ENCODE assay signal across 22 cellular contexts in genomic region chr2:42498482-42498881, GRCh38. TPM values are rescaled to one million over a fixed set of nuclear protein-coding genes. Genes with fewer than 3 reads are reported as not detected.
DNase-seq lines count a peak whose midpoint lies in the region; ATAC-seq, FAIRE-seq and TF ChIP-seq lines count a peak whose summit lies in the region.
"Had no signal": no experiment of that assay in that cellular context is flagged by ENCODE, and none has a peak within 500 bp of the region (broad histone marks: within the 10 kb centered on the region; RNA-seq: fewer than 3 reads in every experiment).

No MANE protein-coding gene starts in this region.

- no peak overlapping the region for H2BK5ac ChIP-seq in H1 (ENCODE audit: low read depth, low read length)

- H2AK5ac ChIP-seq in H1 (ENCODE audit: low read depth, low read length) = no peak overlapping the region

- no peak overlapping the region; the same call in 1 of the 2 replicates for H2BK12ac ChIP-seq in H1 (ENCODE audit: low read depth, low read length)

- no peaks in the 10 kb centered on the region for H4K20me1 ChIP-seq in H1 (replicated peaks in 1 of 2; ENCODE audit: control insufficient read depth in 1 of 2, insufficient read depth in 2 of 2, low read length in 2 of 2)

- CTCF ChIA-PET in HEK293 (lab: Yijun Ruan, JAX) (interaction anchor here (0.6 to 4.7 kb wide), 4 partner anchors 75 to 305 kb away, joined by 3 to 27 read pairs (median 3); no protein-coding TSS in a partner anchor), H1 (lab: Charles Lee; ENCODE audit: partially characterized antibody) (interaction anchor here (0.7 to 4.2 kb wide), 12 partner anchors 8 to 165 kb away, joined by 3 to 25 read pairs (median 4); no protein-coding TSS in a partner anchor)
- CTCF ChIA-PET in CD4-positive, alpha-beta memory T cell (lab: Charles Lee; ENCODE audit: partially characterized antibody) = interaction anchor here (0.6 to 6.7 kb wide), 5 partner anchors 8 to 165 kb away, joined by 3 to 38 read pairs (median 3); no protein-coding TSS in a partner anchor

- H3K36me3 ChIP-seq in HEK293 (ENCODE audit: control insufficient read depth in 2 of 2, insufficient read depth in 1 of 2, low read length in 2 of 2) (no peaks in the 10 kb centered on the region), KOPT-K1 (ENCODE audit: insufficient read depth, low read length) (no peaks in the 10 kb centered on the region), H1 (ENCODE audit: control insufficient read depth in 2 of 4, insufficient read depth in 4 of 4, low read length in 3 of 4) (no peaks in the 10 kb centered on the region)
- H3K36me3 ChIP-seq in CD4-positive, alpha-beta memory T cell (ENCODE audit: insufficient read depth, low read length) = no peaks in the 10 kb centered on the region
- H3K36me3 ChIP-seq: BE2C had no signal

- H2BK120ac ChIP-seq in H1 (replicated peaks; ENCODE audit: low read depth, low read length) = no peak overlapping the region

- POLR2A ChIA-PET in HEK293 (lab: Yijun Ruan, JAX) (no interaction called here), H1 (lab: Charles Lee; ENCODE audit: partially characterized antibody) (interaction anchor here (0.7 to 1.5 kb wide), 3 partner anchors 48 to 128 kb away, joined by 3 to 6 read pairs (median 3); no protein-coding TSS in a partner anchor)
- POLR2A ChIA-PET in CD4-positive, alpha-beta memory T cell (lab: Charles Lee; ENCODE audit: partially characterized antibody) = no interaction called here

- no peak for TF ChIP-seq POLR2A in H1 (IDR thresholded peaks at IDR 0.05; ENCODE audit: control extremely low read depth in 1 of 2, low read depth in 2 of 2, low read length in 2 of 2)

- H3K23me2 ChIP-seq in H1 (ENCODE audit: low read depth, low read length) = peaks cover 13% of the 10 kb centered on the region

- H3K4me1 Mint-ChIP-seq in nephron progenitor cell = peaks cover 29% of the 10 kb centered on the region
- peaks cover 1 to 9% (median 4%) of the 10 kb centered on the region in 4 donors for H3K4me1 Mint-ChIP-seq in CD4-positive, alpha-beta memory T cell

- FAIRE-seq in H1 (lab: Jason Lieb, UNC) = no peak
- FAIRE-seq: A549, D721Med, GM12892 had no signal

- no peak for TF ChIP-seq CTCF in HEK293 (tag by site-specific recombination; IDR thresholded peaks at IDR 0.05)
- no peak for TF ChIP-seq CTCF in H1 (IDR thresholded peaks at IDR 0.05; ENCODE audit: control extremely low read depth in 1 of 3, insufficient read depth in 1 of 3, low read depth in 1 of 3, low read length in 3 of 3)
- TF ChIP-seq CTCF in nephron progenitor cell (IDR thresholded peaks at IDR 0.05) = no peak

- H3K18ac ChIP-seq in H1 (ENCODE audit: extremely low read depth, low read length) = no peak overlapping the region

- no peak for ATAC-seq in GM21381 (IDR thresholded peaks at IDR 0.05; ENCODE audit: unreplicated experiment)
- ATAC-seq: A549; CD8-positive, alpha-beta T cell had no signal

- H3K9me3 ChIP-seq in HEK293 (ENCODE audit: control insufficient read depth, insufficient read depth, low read depth, low read length) = no peaks in the 10 kb centered on the region
- no peaks in the 10 kb centered on the region for H3K9me3 ChIP-seq in KOPT-K1 (ENCODE audit: insufficient read depth, low read length, poor library complexity, severe bottlenecking)
- no peaks in the 10 kb centered on the region for H3K9me3 ChIP-seq in H1 (ENCODE audit: insufficient read depth in 2 of 2, low read depth in 1 of 2, low read length in 1 of 2)
- H3K9me3 ChIP-seq in CD4-positive, alpha-beta memory T cell (ENCODE audit: control insufficient read depth in 1 of 2, low read length in 2 of 2) = no peaks in the 10 kb centered on the region
- H3K9me3 ChIP-seq: A549, BE2C had no signal

- peaks cover 0 to 11% of the 10 kb centered on the region in 2 experiments; a peak in 3 of 4 replicates for H3K79me2 ChIP-seq in H1 (ENCODE audit: control insufficient read depth in 1 of 2, insufficient read depth in 2 of 2, low read length in 2 of 2)

- H3K79me1 ChIP-seq in H1 (ENCODE audit: low read depth, low read length) = no peaks in the 10 kb centered on the region

- H2AFZ ChIP-seq in H1 (ENCODE audit: low read length) = no peak overlapping the region

- WGBS in H1 (ENCODE audit: extremely low coverage in 1 of 2, insufficient coverage in 1 of 2, insufficient read length in 1 of 2, insufficient replicate concordance in 2 of 2, low coverage in 1 of 2, low lambda C conversion rate in 2 of 2, missing lambda C conversion rate in 1 of 2), 2 experiments = 90% methylated on average over 3 of the region's 3 CpGs; no CpG with 5 or more reads in 1 of the 2 experiments

- H3K27me3 ChIP-seq in H1 (replicated peaks in 1 of 4; ENCODE audit: control insufficient read depth in 3 of 4, extremely low read depth in 1 of 4, insufficient read depth in 3 of 4, low read length in 3 of 4) = no peaks in the 10 kb centered on the region
- H3K27me3 ChIP-seq in CD4-positive, alpha-beta memory T cell (ENCODE audit: insufficient read depth, low read length) = no peaks in the 10 kb centered on the region

- intact Hi-C loops in CD4-positive, alpha-beta memory T cell (cut with micrococcal nuclease) = loop anchor here (5.0 kb wide), 1 partner anchor 631 kb away; no protein-coding TSS in a partner anchor

- peak overlapping the region; percentile 80 for H3K27ac Mint-ChIP-seq in nephron progenitor cell
- H3K27ac Mint-ChIP-seq in CD4-positive, alpha-beta memory T cell = no peak overlapping the region
- H3K27ac Mint-ChIP-seq: CD8-positive, alpha-beta T cell; IgD-negative memory B cell had no signal

- H3K4me3 ChIP-seq in HEK293 (ENCODE audit: low read depth, low read length) = no peak overlapping the region
- no peak overlapping the region for H3K4me3 ChIP-seq in H1 (ENCODE audit: extremely low read depth in 1 of 4, insufficient read depth in 2 of 4, low read depth in 3 of 4, low read length in 4 of 4)
- H3K4me3 ChIP-seq in CD4-positive, alpha-beta memory T cell (ENCODE audit: low read length in 2 of 2) = no peak overlapping the region
- H3K4me3 ChIP-seq: A549 had no signal

- TF ChIP-seq EP300 in H1 (IDR thresholded peaks at IDR 0.05; ENCODE audit: borderline replicate concordance in 1 of 2, low read depth in 2 of 2, low read length in 2 of 2) = no peak

- no peak overlapping the region for H3K23ac ChIP-seq in H1 (ENCODE audit: insufficient read length)

- H3K4me1 ChIP-seq in HEK293 (ENCODE audit: control insufficient read depth, insufficient read depth, low read length) (peaks cover 7% of the 10 kb centered on the region; the same call in 1 of the 2 replicates), H1 (replicated peaks in 1 of 4; ENCODE audit: control insufficient read depth in 3 of 4, insufficient read depth in 4 of 4, low read length in 3 of 4) (peaks cover 2 to 9% (median 5%) of the 10 kb centered on the region in 4 experiments; a peak in 4 of 7 replicates)
- no peaks in the 10 kb centered on the region for H3K4me1 ChIP-seq in CD4-positive, alpha-beta memory T cell (ENCODE audit: insufficient read depth, low read length)
- H3K4me1 ChIP-seq: BE2C had no signal

- DNase-seq in H1 (ENCODE audit: low read depth in 1 of 2, low spot score in 2 of 2) (no peak), nephron progenitor cell (no peak), NCI-H1694 (lab: John Stamatoyannopoulos, UW) (no peak)
- no peak for DNase-seq in CD4-positive, alpha-beta memory T cell
- DNase-seq: BE2C; CD8-positive, alpha-beta T cell; COR-L47; DMS153; DND-41; GDM1; H7; KG1 had no signal

- no peaks in the 10 kb centered on the region for H3K9me3 Mint-ChIP-seq in nephron progenitor cell
- no peaks in the 10 kb centered on the region for H3K9me3 Mint-ChIP-seq in CD4-positive, alpha-beta memory T cell
- H3K9me3 Mint-ChIP-seq: CD8-positive, alpha-beta T cell; IgD-negative memory B cell had no signal

- no peak overlapping the region for H3K4me3 Mint-ChIP-seq in nephron progenitor cell
- H3K4me3 Mint-ChIP-seq in CD4-positive, alpha-beta memory T cell = no peak overlapping the region
- H3K4me3 Mint-ChIP-seq: CD8-positive, alpha-beta T cell; IgD-negative memory B cell had no signal

- no peak overlapping the region for H4K5ac ChIP-seq in H1 (ENCODE audit: insufficient read length, low read depth, low read length)

- H4K91ac ChIP-seq in H1 (replicated peaks; ENCODE audit: insufficient read length, low read length) = no peak overlapping the region

- H2BK15ac ChIP-seq in H1 (ENCODE audit: low read length) = peak overlapping the region; percentile 89

- no peak overlapping the region; a peak in 1 of 4 replicates for H3K4me2 ChIP-seq in H1 (ENCODE audit: insufficient read depth in 1 of 2, low read depth in 2 of 2, low read length in 2 of 2)
- H3K4me2 ChIP-seq: A549 had no signal

- H3K36me3 Mint-ChIP-seq in nephron progenitor cell (ENCODE audit: low read depth) = no peaks in the 10 kb centered on the region
- peaks cover 0 to 2% of the 10 kb centered on the region in 2 donors for H3K36me3 Mint-ChIP-seq in CD4-positive, alpha-beta memory T cell
- H3K36me3 Mint-ChIP-seq: IgD-negative memory B cell had no signal

- H2BK20ac ChIP-seq in H1 (ENCODE audit: low read length) = no peak overlapping the region

- no peak overlapping the region for H3K14ac ChIP-seq in H1 (ENCODE audit: insufficient read length)

- peaks cover 21% of the 10 kb centered on the region for H3K27me3 Mint-ChIP-seq in nephron progenitor cell (ENCODE audit: low read depth, poor library complexity)
- H3K27me3 Mint-ChIP-seq in CD4-positive, alpha-beta memory T cell = peaks cover 6 to 11% of the 10 kb centered on the region in 2 donors

- TF ChIP-seq RAD21 in H1 (IDR thresholded peaks at IDR 0.05 in 1 of 2, conservative IDR thresholded peaks at IDR 0.05 in 1 of 2; ENCODE audit: low read depth in 2 of 2, low read length in 2 of 2) = no peak

- H3K56ac ChIP-seq in H1 (replicated peaks; ENCODE audit: insufficient read length, low read depth, low read length) = no peak overlapping the region

- H4K8ac ChIP-seq in H1 (ENCODE audit: extremely low read depth, insufficient read depth, low read length) = no peak overlapping the region

- H3K27ac ChIP-seq in HEK293 (ENCODE audit: extremely low read depth, low read depth, low read length) (no peak overlapping the region), KOPT-K1 (ENCODE audit: low read depth, low read length, poor library complexity, severe bottlenecking) (peak overlapping the region; percentile 15), H1 (ENCODE audit: low read depth, low read length) (no peak overlapping the region)
- H3K27ac ChIP-seq in CD4-positive, alpha-beta memory T cell (ENCODE audit: low read depth, low read length) = no peak overlapping the region
- H3K27ac ChIP-seq: A549, C4-2B, HL-60 had no signal

- H3K9ac ChIP-seq in H1 (replicated peaks in 1 of 4; ENCODE audit: extremely low read depth in 1 of 4, low read depth in 3 of 4, low read length in 3 of 4) = no peak overlapping the region

- H3K4ac ChIP-seq in H1 (replicated peaks; ENCODE audit: insufficient read length, low read depth, low read length) = no peak overlapping the region

RNA-seq across cellular contexts. Expression of gene KCNG3, which starts 4.7 kb away (rescaled TPM):
- 21.3 and 22.3 TPM in 2 replicates for total RNA-seq in H1 (2021; fragmentation: NEBNext Ultra II Directional; extraction: Animal tissue kit (Norgen Biotek cat#: 25700))
- polyA plus RNA-seq in H1 (2011; rRNA removed) = 7.8 and 8.1 TPM in 2 replicates
- polyA plus RNA-seq in H1 (2011; cell fraction: cytosol; rRNA removed) = 9.0 TPM
- polyA plus RNA-seq in H1 (2011; cell fraction: nucleus; rRNA removed) = 8.7 TPM
- polyA plus RNA-seq in H1 (2012, experiment 1 of 2) = 3.8 to 5.6 TPM (median 4.6 TPM) in 4 replicates
- polyA plus RNA-seq in H1 (2012, experiment 2 of 2) = 0.76 TPM
- polyA plus RNA-seq in H1 (2013, experiment 1 of 2) = 3.3 TPM
- polyA plus RNA-seq in H1 (2013, experiment 2 of 2) = 3.3 TPM
- 27.2 and 35.7 TPM in 2 replicates for polyA minus RNA-seq in H1 (2011; rRNA and poly(A)+ RNA removed)
- 33.7 TPM for polyA minus RNA-seq in H1 (2011; cell fraction: cytosol; rRNA and poly(A)+ RNA removed)
- 59.9 TPM for polyA minus RNA-seq in H1 (2011; cell fraction: nucleus; rRNA and poly(A)+ RNA removed)
- total RNA-seq in CD4-positive, alpha-beta memory T cell = not detected
- polyA plus RNA-seq in CD4-positive, alpha-beta memory T cell = not detected
- polyA plus RNA-seq: AG04450, IgD-negative memory B cell had no signal

Comparison
In these comparisons a context has a peak if more than half of its experiments do, and no peak if none do; other contexts are left out.
1. RNA of gene KCNG3, which starts 4.7 kb away (total RNA-seq): 21.3 to 22.3 TPM in H1; not detected in CD4-positive, alpha-beta memory T cell; every median in the first group is over 10 times any median in the second.